In genomic region chr3:87979527-87979926, GRCh38 we compare ENCODE assay signal across 28 cellular contexts.
"Had no signal": no experiment of that assay in that cellular context is flagged by ENCODE, and none has a peak within 500 bp of the region (broad histone marks: within the 10 kb centered on the region; RNA-seq: fewer than 3 reads in every experiment).

No MANE protein-coding gene starts in this region.

- H3K27me3 Mint-ChIP-seq: progenitor cell of endocrine pancreas, type B pancreatic cell had no signal

- H3K4me1 Mint-ChIP-seq: naive thymus-derived CD8-positive, alpha-beta T cell; nephron; neural progenitor cell; stimulated activated memory B cell treated with anti-CD40 and anti-IgM and Interleukin-4, amounts not matched to agents 10 μg/mL and 1 μg/mL and 100 μg/mL, for 72 hours; stimulated activated naive CD8-positive, alpha-beta T cell treated with anti-CD3 and anti-CD28 coated beads, Interleukin-15, amount 100 ng/mL, for 72 hours had no signal

- H3K4me1 ChIP-seq: neural progenitor cell, parathyroid adenoma, psoas muscle, right lobe of liver, sigmoid colon, suprapubic skin, testis, tibial artery, transverse colon, upper lobe of right lung, uterus had no signal

- H3K27ac Mint-ChIP-seq: naive thymus-derived CD8-positive, alpha-beta T cell; nephron; neural progenitor cell; progenitor cell of endocrine pancreas; stimulated activated memory B cell treated with anti-CD40 and anti-IgM and Interleukin-4, amounts not matched to agents 10 μg/mL and 1 μg/mL and 100 μg/mL, for 72 hours; stimulated activated naive CD8-positive, alpha-beta T cell treated with anti-CD3 and anti-CD28 coated beads, Interleukin-15, amount 100 ng/mL, for 72 hours; type B pancreatic cell had no signal

- H3K36me3 ChIP-seq: neural progenitor cell, ovary, right lobe of liver, sigmoid colon, suprapubic skin, tibial artery, transverse colon, upper lobe of right lung, uterus had no signal

- H3K36me3 Mint-ChIP-seq: naive thymus-derived CD8-positive, alpha-beta T cell; neural progenitor cell; stimulated activated memory B cell treated with anti-CD40 and anti-IgM and Interleukin-4, amounts not matched to agents 10 μg/mL and 1 μg/mL and 100 μg/mL, for 72 hours; type B pancreatic cell had no signal

- H3K9me3 ChIP-seq: psoas muscle, right lobe of liver, sigmoid colon, testis, transverse colon, upper lobe of right lung, uterus had no signal

- H3K4me3 ChIP-seq: neural progenitor cell, ovary, psoas muscle, right lobe of liver, sigmoid colon, suprapubic skin, testis, tibial artery, transverse colon, upper lobe of right lung, uterus had no signal

- H3K27ac ChIP-seq: neural progenitor cell, ovary, parathyroid adenoma, psoas muscle, right lobe of liver, sigmoid colon, suprapubic skin, testis, tibial artery, transverse colon, upper lobe of right lung, uterus had no signal

- H3K4me3 Mint-ChIP-seq: naive thymus-derived CD8-positive, alpha-beta T cell; nephron; neural progenitor cell; stimulated activated memory B cell treated with anti-CD40 and anti-IgM and Interleukin-4, amounts not matched to agents 10 μg/mL and 1 μg/mL and 100 μg/mL, for 72 hours; stimulated activated naive CD8-positive, alpha-beta T cell treated with anti-CD3 and anti-CD28 coated beads, Interleukin-15, amount 100 ng/mL, for 72 hours; type B pancreatic cell had no signal

- DNase-seq: naive thymus-derived CD8-positive, alpha-beta T cell; occipital lobe; ovary; psoas muscle; right lobe of liver; sigmoid colon; small intestine; stimulated activated CD4-positive, alpha-beta T cell treated with anti-CD3 and anti-CD28 coated beads, Interleukin-15, amount 100 ng/mL, for 24 hours; stimulated activated CD4-positive, alpha-beta T cell treated with anti-CD3 and anti-CD28 coated beads, Interleukin-2, amount 100 ng/mL, for 24 hours; stimulated activated CD4-positive, alpha-beta T cell treated with anti-CD3 and anti-CD28 coated beads, Interleukin-2, amount 100 ng/mL, for 48 hours; stimulated activated CD4-positive, alpha-beta T cell treated with anti-CD3 and anti-CD28 coated beads, Interleukin-4, amount 100 ng/mL, for 24 hours; stimulated activated naive CD4-positive, alpha-beta T cell; stimulated activated naive CD8-positive, alpha-beta T cell treated with anti-CD3 and anti-CD28 coated beads, Interleukin-15, amount 100 ng/mL, for 72 hours; stimulated activated naive CD8-positive, alpha-beta T cell treated with anti-CD3 and anti-CD28 coated beads, Interleukin-15, Interleukin-2, amounts not matched to agents 100 U/mL and 50 U/mL, for 24 hours; substantia nigra; testis; tibial artery; transverse colon; upper lobe of right lung; uterus had no signal

- ATAC-seq: naive thymus-derived CD8-positive, alpha-beta T cell; psoas muscle; right cardiac atrium; right lobe of liver; stimulated activated memory B cell treated with anti-CD40 and anti-IgM and Interleukin-4, amounts not matched to agents 10 μg/mL and 1 μg/mL and 100 μg/mL, for 72 hours; stimulated activated naive CD8-positive, alpha-beta T cell treated with anti-CD3 and anti-CD28 coated beads, Interleukin-15, Interleukin-2, amounts not matched to agents 100 U/mL and 50 U/mL, for 24 hours; upper lobe of right lung had no signal

- H3K27me3 ChIP-seq: neural progenitor cell, ovary, right lobe of liver, sigmoid colon, suprapubic skin, testis, tibial artery, transverse colon, upper lobe of right lung, uterus had no signal

- H3K9ac ChIP-seq: neural progenitor cell, parathyroid adenoma had no signal

- H3K4me2 ChIP-seq: neural progenitor cell had no signal

- H3K9me3 Mint-ChIP-seq: stimulated activated naive CD8-positive, alpha-beta T cell treated with anti-CD3 and anti-CD28 coated beads, Interleukin-15, amount 100 ng/mL, for 72 hours; type B pancreatic cell had no signal

- H3K79me2 ChIP-seq: parathyroid adenoma had no signal
